9 cellular contexts compared by ENCODE assay signal in the genomic region with DNA sequence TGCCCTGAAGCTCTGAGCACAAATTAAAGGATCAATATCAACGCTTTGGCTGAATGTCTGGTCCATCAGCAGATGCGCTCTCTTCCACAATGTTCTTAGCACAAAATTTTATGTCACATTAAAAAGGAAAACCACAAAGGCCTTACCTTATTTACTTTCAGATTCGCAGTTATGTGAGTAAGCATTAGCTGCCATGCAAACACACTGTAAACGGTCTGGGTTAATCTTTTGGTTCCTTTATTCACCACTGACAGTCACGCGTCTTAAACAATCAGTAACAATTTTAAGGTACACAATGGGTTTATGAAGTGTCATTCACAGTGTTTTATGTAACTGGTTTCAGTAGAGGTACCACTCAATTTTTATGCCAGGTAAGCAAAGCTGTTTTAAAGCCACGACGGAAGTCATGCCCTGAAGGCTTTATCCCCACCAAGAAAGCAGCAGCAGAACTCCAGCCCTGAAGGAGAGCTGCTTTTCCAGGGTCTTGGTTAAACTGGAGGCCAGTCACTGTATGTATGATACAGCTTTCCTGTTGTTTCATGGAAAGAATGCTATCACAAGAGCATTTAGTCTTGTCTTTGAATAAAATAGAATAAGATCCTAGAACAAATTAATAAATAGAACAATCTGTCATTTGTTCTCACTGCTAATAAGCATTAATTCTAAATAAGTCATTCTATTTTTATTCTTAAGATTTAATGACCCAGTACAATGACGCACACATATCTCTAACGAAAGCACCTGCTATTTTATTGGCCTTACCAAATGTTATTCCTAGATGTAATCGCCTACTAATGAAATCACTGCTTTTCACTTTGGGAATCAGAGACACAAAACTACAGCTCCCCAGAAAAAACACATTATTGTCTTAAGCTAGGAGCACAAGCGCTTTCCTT.
DNase-seq lines count a peak whose midpoint lies in the region; ATAC-seq and TF ChIP-seq lines count a peak whose summit lies in the region.
"Had no signal": no experiment of that assay in that cellular context is flagged by ENCODE, and none has a peak within 500 bp of the region (broad histone marks: within the 10 kb centered on the region; RNA-seq: fewer than 3 reads in every experiment).

No MANE protein-coding gene starts in this region.

- H3K4me3 ChIP-seq in epithelial cell of esophagus (ENCODE audit: low read length): no peak overlapping the region
- H3K4me3 ChIP-seq in MG63: no peak overlapping the region

- ATAC-seq in GM18499 (IDR thresholded peaks at IDR 0.05; ENCODE audit: insufficient read depth, unreplicated experiment) (peak; percentile 74), HG02852 (IDR thresholded peaks at IDR 0.05; ENCODE audit: unreplicated experiment) (peak; percentile 71)

- in situ Hi-C loops in ACHN (cut with HindIII; ENCODE audit: low pct_ligation_motif_present, low pct_unique_long_range_greater_than_20kb, low sequenced_read_pairs): no loop called here

- DNase-seq in NCI-H1930 (lab: John Stamatoyannopoulos, UW): peak; percentile 47 to 63
- DNase-seq in epithelial cell of esophagus (ENCODE audit: low read depth): peak; percentile 33
- no peak for DNase-seq in ACHN
- DNase-seq in SIG-M5 treated with dmso at 0.1 percent for 504 hours (lab: John Stamatoyannopoulos, UW; ENCODE audit: unreplicated experiment): no peak
- DNase-seq in Kasumi-1 (lab: John Stamatoyannopoulos, UW): no peak
- DNase-seq in MG63: no peak
- DNase-seq: OCI-M1 had no signal

- H3K27me3 ChIP-seq in MG63: no peaks in the 10 kb centered on the region

- H3K36me3 ChIP-seq in MG63: no peaks in the 10 kb centered on the region

- no peaks in the 10 kb centered on the region for H3K9me3 ChIP-seq in MG63

- no peak for TF ChIP-seq CTCF in epithelial cell of esophagus (IDR thresholded peaks at IDR 0.05; ENCODE audit: insufficient read depth, low read depth, low read length, missing control alignments)

Comparison
In these comparisons a context has a peak if more than half of its experiments do, and no peak if none do; other contexts are left out.
1. DNase-seq: peak in NCI-H1930 (2 of 2) and epithelial cell of esophagus (single experiment); none in ACHN (single experiment), SIG-M5 treated with dmso at 0.1 percent for 504 hours (single experiment), Kasumi-1 (0 of 2) and MG63 (single experiment).